Comparison of ENCODE assay signal across 9 cellular contexts in genomic region chr3:197154-197855, GRCh38. TPM values are rescaled to one million over a fixed set of nuclear protein-coding genes. Genes with fewer than 3 reads are reported as not detected.
A peak's percentile ranks its signal among the peaks of the same experiment; 100 is the strongest.
DNase-seq lines count a peak whose midpoint lies in the region; ATAC-seq and TF ChIP-seq lines count a peak whose summit lies in the region.
"Had no signal": no experiment of that assay in that cellular context is flagged by ENCODE, and none has a peak within 500 bp of the region (broad histone marks: within the 10 kb centered on the region; RNA-seq: fewer than 3 reads in every experiment).

No MANE protein-coding gene starts in this region.

- H3K4me1 ChIP-seq in MM.1S (ENCODE audit: low read length), result no peaks in the 10 kb centered on the region

- TF ChIP-seq CTCF in SU-DHL-6 (IDR thresholded peaks at IDR 0.05; ENCODE audit: insufficient read depth, low read length, poor library complexity, severe bottlenecking) (no peak), MM.1S (IDR thresholded peaks at IDR 0.05; ENCODE audit: low read length) (no peak)

- no peak for ATAC-seq in GM18517 (IDR thresholded peaks at IDR 0.05; ENCODE audit: unreplicated experiment)

- H4K20me1 ChIP-seq in SU-DHL-6 (ENCODE audit: low read depth, low read length), result no peaks in the 10 kb centered on the region
- no peaks in the 10 kb centered on the region for H4K20me1 ChIP-seq in MM.1S (ENCODE audit: insufficient read depth, low read length)

- H3K79me2 ChIP-seq in SU-DHL-6 (ENCODE audit: insufficient read depth, low read length), result no peaks in the 10 kb centered on the region
- H3K79me2 ChIP-seq in MM.1S (ENCODE audit: low read length), result no peaks in the 10 kb centered on the region

- H3K4me2 ChIP-seq in SU-DHL-6 (ENCODE audit: low read depth, low read length, poor library complexity, severe bottlenecking), result peak overlapping the region; percentile 66
- no peak overlapping the region for H3K4me2 ChIP-seq in MM.1S (ENCODE audit: low read depth, low read length)

- peak overlapping the region; percentile 44 for H3K9ac ChIP-seq in SU-DHL-6 (ENCODE audit: low read length)
- H3K9ac ChIP-seq in MM.1S (ENCODE audit: low read length), result no peak overlapping the region

- H3K9me3 ChIP-seq in SU-DHL-6 (ENCODE audit: insufficient read depth, low read length) (no peaks in the 10 kb centered on the region), MM.1S (replicated peaks; ENCODE audit: insufficient read depth, low read length) (no peaks in the 10 kb centered on the region)

- H3K4me3 ChIP-seq in SU-DHL-6 (ENCODE audit: insufficient read depth, low read length, poor library complexity, severe bottlenecking), result peak overlapping the region; percentile 50
- no peak overlapping the region for H3K4me3 ChIP-seq in MM.1S (ENCODE audit: low read length)

- H3F3A ChIP-seq in SU-DHL-6 (ENCODE audit: insufficient read depth), result no peaks in the 10 kb centered on the region
- H3F3A ChIP-seq in MM.1S (ENCODE audit: insufficient read depth, low read length), result no peaks in the 10 kb centered on the region

- H3K9me2 ChIP-seq in SU-DHL-6 (replicated peaks; ENCODE audit: insufficient read depth, low read length), result no peaks in the 10 kb centered on the region
- H3K9me2 ChIP-seq in MM.1S (replicated peaks; ENCODE audit: insufficient read depth, low read length), result no peaks in the 10 kb centered on the region

- no peak overlapping the region for H3K27ac ChIP-seq in SU-DHL-6 (ENCODE audit: low read depth, low read length)
- peak overlapping the region; percentile 72 for H3K27ac ChIP-seq in temporal lobe (ENCODE audit: low read depth, low read length)
- H3K27ac ChIP-seq in MM.1S (ENCODE audit: low read length), result no peak overlapping the region

- H2AFZ ChIP-seq in SU-DHL-6 (ENCODE audit: low read depth, low read length, severe bottlenecking), result peak overlapping the region; percentile 65
- no peak overlapping the region for H2AFZ ChIP-seq in MM.1S (ENCODE audit: low read length)

- no peaks in the 10 kb centered on the region for H3K27me3 ChIP-seq in SU-DHL-6 (ENCODE audit: low read length)
- no peaks in the 10 kb centered on the region for H3K27me3 ChIP-seq in MM.1S (replicated peaks; ENCODE audit: insufficient read depth, low read length)

- DNase-seq in DMS53 (lab: John Stamatoyannopoulos, UW) (peak; percentile 32), DMS53 treated with DMSO at 0.1 percent for 48 hours (lab: John Stamatoyannopoulos, UW; ENCODE audit: unreplicated experiment) (no peak), iPS-NIHi11 (ENCODE audit: low spot score) (peak; percentile 4), NCI-H2171 treated with DMSO at 0.1 percent for 48 hours (lab: John Stamatoyannopoulos, UW) (no peak), MM.1S (no peak)

- no peaks in the 10 kb centered on the region for H3K36me3 ChIP-seq in SU-DHL-6 (ENCODE audit: low read length)
- no peaks in the 10 kb centered on the region for H3K36me3 ChIP-seq in MM.1S (replicated peaks; ENCODE audit: insufficient read depth, low read length)

RNA-seq across cellular contexts. Expression of gene CHL1, which starts 0.7 kb away (rescaled TPM):
- total RNA-seq in temporal lobe, result 896 TPM
- total RNA-seq: pulmonary artery endothelial cell had no signal

Comparison
In these comparisons a context has a peak if more than half of its experiments do, and no peak if none do; other contexts are left out.
1. DNase-seq: peak in DMS53 (single experiment) and iPS-NIHi11 (single experiment); none in DMS53 treated with DMSO at 0.1 percent for 48 hours (single experiment), NCI-H2171 treated with DMSO at 0.1 percent for 48 hours (single experiment) and MM.1S (single experiment).